1 cellular context compared by ENCODE assay signal in the genomic region with DNA sequence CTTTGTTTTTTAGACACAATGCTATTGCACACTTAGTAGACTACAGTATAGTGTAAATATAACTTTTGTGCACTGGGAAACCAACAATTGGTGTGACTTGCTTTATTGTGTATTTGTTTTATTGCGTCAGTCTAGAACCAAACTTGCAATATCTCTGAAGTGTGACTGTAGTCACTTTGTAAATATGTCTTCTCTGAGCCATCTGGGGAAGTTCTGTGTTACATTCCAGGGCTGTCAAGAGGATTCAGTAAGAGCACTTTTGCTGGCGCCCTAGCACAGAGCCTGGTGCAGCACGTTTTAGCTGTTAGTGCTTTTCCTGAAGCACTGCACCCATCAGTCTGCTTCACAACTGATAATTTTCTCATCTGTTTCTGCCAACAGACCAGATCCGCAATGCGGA.
TF ChIP-seq lines count a peak whose summit lies in the region.

No MANE protein-coding gene starts in this region.

TF ChIP-seq in HepG2, 621 proteins besides CTCF, POLR2A, EP300 and RAD21 (continued from another document and continues in another):
- TF ChIP-seq KAT2B (IDR thresholded peaks at IDR 0.05; ENCODE audit: borderline replicate concordance, low read depth, low read length) (no peak), TBP (CRISPR knock-in tag; IDR thresholded peaks at IDR 0.05) (no peak), ZNF484 (CRISPR knock-in tag; IDR thresholded peaks at IDR 0.05; ENCODE audit: borderline replicate concordance, low read depth) (no peak), ESRRA (CRISPR knock-in tag; IDR thresholded peaks at IDR 0.05; ENCODE audit: low read depth) (no peak), CREB1 (IDR thresholded peaks at IDR 0.05) (no peak), CREB1 (CRISPR knock-in tag; IDR thresholded peaks at IDR 0.05) (no peak), FOXP1 (IDR thresholded peaks at IDR 0.05) (no peak), FOXP1 (CRISPR knock-in tag; IDR thresholded peaks at IDR 0.05) (peak; percentile 61; the same call in 1 of the 2 replicates), LCORL (IDR thresholded peaks at IDR 0.05) (no peak), LCORL (CRISPR knock-in tag; IDR thresholded peaks at IDR 0.05) (no peak), MEIS2 (CRISPR knock-in tag; IDR thresholded peaks at IDR 0.05) (no peak), ZFP41 (CRISPR knock-in tag; IDR thresholded peaks at IDR 0.05; ENCODE audit: borderline replicate concordance) (no peak), ZFY (CRISPR knock-in tag; IDR thresholded peaks at IDR 0.05) (no peak), HOXA3 (CRISPR knock-in tag; IDR thresholded peaks at IDR 0.05) (no peak), PLRG1 (conservative IDR thresholded peaks at IDR 0.05) (no peak), SAP130 (CRISPR knock-in tag; IDR thresholded peaks at IDR 0.05; ENCODE audit: low read depth) (peak; percentile 73), ZBTB20 (CRISPR knock-in tag; IDR thresholded peaks at IDR 0.05; ENCODE audit: borderline replicate concordance, low read depth) (no peak), NFE2L2 (IDR thresholded peaks at IDR 0.05; ENCODE audit: low read length) (no peak), SMAD1 (CRISPR knock-in tag; IDR thresholded peaks at IDR 0.05; ENCODE audit: borderline replicate concordance, low read depth) (no peak), RARG (CRISPR knock-in tag; IDR thresholded peaks at IDR 0.05; ENCODE audit: low read depth) (no peak), TEAD2 (CRISPR knock-in tag; IDR thresholded peaks at IDR 0.05) (no peak), XBP1 (CRISPR knock-in tag; IDR thresholded peaks at IDR 0.05) (no peak)
- TF ChIP-seq, protein P1, sequence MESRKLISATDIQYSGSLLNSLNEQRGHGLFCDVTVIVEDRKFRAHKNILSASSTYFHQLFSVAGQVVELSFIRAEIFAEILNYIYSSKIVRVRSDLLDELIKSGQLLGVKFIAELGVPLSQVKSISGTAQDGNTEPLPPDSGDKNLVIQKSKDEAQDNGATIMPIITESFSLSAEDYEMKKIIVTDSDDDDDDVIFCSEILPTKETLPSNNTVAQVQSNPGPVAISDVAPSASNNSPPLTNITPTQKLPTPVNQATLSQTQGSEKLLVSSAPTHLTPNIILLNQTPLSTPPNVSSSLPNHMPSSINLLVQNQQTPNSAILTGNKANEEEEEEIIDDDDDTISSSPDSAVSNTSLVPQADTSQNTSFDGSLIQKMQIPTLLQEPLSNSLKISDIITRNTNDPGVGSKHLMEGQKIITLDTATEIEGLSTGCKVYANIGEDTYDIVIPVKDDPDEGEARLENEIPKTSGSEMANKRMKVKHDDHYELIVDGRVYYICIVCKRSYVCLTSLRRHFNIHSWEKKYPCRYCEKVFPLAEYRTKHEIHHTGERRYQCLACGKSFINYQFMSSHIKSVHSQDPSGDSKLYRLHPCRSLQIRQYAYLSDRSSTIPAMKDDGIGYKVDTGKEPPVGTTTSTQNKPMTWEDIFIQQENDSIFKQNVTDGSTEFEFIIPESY (CRISPR knock-in tag; IDR thresholded peaks at IDR 0.05): peak; percentile 38; the same call in 1 of the 2 replicates
- TF ChIP-seq, protein P2, sequence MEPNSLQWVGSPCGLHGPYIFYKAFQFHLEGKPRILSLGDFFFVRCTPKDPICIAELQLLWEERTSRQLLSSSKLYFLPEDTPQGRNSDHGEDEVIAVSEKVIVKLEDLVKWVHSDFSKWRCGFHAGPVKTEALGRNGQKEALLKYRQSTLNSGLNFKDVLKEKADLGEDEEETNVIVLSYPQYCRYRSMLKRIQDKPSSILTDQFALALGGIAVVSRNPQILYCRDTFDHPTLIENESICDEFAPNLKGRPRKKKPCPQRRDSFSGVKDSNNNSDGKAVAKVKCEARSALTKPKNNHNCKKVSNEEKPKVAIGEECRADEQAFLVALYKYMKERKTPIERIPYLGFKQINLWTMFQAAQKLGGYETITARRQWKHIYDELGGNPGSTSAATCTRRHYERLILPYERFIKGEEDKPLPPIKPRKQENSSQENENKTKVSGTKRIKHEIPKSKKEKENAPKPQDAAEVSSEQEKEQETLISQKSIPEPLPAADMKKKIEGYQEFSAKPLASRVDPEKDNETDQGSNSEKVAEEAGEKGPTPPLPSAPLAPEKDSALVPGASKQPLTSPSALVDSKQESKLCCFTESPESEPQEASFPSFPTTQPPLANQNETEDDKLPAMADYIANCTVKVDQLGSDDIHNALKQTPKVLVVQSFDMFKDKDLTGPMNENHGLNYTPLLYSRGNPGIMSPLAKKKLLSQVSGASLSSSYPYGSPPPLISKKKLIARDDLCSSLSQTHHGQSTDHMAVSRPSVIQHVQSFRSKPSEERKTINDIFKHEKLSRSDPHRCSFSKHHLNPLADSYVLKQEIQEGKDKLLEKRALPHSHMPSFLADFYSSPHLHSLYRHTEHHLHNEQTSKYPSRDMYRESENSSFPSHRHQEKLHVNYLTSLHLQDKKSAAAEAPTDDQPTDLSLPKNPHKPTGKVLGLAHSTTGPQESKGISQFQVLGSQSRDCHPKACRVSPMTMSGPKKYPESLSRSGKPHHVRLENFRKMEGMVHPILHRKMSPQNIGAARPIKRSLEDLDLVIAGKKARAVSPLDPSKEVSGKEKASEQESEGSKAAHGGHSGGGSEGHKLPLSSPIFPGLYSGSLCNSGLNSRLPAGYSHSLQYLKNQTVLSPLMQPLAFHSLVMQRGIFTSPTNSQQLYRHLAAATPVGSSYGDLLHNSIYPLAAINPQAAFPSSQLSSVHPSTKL (CRISPR knock-in tag; IDR thresholded peaks at IDR 0.05): peak; percentile 74
- TF ChIP-seq, protein P3, sequence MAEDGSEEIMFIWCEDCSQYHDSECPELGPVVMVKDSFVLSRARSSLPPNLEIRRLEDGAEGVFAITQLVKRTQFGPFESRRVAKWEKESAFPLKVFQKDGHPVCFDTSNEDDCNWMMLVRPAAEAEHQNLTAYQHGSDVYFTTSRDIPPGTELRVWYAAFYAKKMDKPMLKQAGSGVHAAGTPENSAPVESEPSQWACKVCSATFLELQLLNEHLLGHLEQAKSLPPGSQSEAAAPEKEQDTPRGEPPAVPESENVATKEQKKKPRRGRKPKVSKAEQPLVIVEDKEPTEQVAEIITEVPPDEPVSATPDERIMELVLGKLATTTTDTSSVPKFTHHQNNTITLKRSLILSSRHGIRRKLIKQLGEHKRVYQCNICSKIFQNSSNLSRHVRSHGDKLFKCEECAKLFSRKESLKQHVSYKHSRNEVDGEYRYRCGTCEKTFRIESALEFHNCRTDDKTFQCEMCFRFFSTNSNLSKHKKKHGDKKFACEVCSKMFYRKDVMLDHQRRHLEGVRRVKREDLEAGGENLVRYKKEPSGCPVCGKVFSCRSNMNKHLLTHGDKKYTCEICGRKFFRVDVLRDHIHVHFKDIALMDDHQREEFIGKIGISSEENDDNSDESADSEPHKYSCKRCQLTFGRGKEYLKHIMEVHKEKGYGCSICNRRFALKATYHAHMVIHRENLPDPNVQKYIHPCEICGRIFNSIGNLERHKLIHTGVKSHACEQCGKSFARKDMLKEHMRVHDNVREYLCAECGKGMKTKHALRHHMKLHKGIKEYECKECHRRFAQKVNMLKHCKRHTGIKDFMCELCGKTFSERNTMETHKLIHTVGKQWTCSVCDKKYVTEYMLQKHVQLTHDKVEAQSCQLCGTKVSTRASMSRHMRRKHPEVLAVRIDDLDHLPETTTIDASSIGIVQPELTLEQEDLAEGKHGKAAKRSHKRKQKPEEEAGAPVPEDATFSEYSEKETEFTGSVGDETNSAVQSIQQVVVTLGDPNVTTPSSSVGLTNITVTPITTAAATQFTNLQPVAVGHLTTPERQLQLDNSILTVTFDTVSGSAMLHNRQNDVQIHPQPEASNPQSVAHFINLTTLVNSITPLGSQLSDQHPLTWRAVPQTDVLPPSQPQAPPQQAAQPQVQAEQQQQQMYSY (CRISPR knock-in tag; IDR thresholded peaks at IDR 0.05): no peak
- TF ChIP-seq, protein P4, sequence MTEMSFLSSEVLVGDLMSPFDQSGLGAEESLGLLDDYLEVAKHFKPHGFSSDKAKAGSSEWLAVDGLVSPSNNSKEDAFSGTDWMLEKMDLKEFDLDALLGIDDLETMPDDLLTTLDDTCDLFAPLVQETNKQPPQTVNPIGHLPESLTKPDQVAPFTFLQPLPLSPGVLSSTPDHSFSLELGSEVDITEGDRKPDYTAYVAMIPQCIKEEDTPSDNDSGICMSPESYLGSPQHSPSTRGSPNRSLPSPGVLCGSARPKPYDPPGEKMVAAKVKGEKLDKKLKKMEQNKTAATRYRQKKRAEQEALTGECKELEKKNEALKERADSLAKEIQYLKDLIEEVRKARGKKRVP (CRISPR knock-in tag; IDR thresholded peaks at IDR 0.05): peak in 1 of 2 experiments; percentile 93; a peak in 2 of 4 replicates
- TF ChIP-seq, protein P5, sequence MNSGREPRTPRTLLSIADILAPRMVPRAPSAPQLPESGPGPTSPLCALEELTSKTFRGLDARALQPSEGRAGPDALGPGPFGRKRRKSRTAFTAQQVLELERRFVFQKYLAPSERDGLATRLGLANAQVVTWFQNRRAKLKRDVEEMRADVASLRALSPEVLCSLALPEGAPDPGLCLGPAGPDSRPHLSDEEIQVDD (CRISPR knock-in tag; IDR thresholded peaks at IDR 0.05; ENCODE audit: borderline replicate concordance): no peak
- TF ChIP-seq, protein P6, sequence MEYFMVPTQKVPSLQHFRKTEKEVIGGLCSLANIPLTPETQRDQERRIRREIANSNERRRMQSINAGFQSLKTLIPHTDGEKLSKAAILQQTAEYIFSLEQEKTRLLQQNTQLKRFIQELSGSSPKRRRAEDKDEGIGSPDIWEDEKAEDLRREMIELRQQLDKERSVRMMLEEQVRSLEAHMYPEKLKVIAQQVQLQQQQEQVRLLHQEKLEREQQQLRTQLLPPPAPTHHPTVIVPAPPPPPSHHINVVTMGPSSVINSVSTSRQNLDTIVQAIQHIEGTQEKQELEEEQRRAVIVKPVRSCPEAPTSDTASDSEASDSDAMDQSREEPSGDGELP (IDR thresholded peaks at IDR 0.05; ENCODE audit: borderline replicate concordance, low read depth): peak; percentile 23; the same call in 1 of the 2 replicates
- TF ChIP-seq, protein P7, sequence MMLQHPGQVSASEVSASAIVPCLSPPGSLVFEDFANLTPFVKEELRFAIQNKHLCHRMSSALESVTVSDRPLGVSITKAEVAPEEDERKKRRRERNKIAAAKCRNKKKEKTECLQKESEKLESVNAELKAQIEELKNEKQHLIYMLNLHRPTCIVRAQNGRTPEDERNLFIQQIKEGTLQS (CRISPR knock-in tag; IDR thresholded peaks at IDR 0.05): peak; percentile 27; the same call in 1 of the 2 replicates
- TF ChIP-seq, protein P8, sequence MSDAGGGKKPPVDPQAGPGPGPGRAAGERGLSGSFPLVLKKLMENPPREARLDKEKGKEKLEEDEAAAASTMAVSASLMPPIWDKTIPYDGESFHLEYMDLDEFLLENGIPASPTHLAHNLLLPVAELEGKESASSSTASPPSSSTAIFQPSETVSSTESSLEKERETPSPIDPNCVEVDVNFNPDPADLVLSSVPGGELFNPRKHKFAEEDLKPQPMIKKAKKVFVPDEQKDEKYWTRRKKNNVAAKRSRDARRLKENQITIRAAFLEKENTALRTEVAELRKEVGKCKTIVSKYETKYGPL (CRISPR knock-in tag; IDR thresholded peaks at IDR 0.05): no peak
- TF ChIP-seq, protein P9, sequence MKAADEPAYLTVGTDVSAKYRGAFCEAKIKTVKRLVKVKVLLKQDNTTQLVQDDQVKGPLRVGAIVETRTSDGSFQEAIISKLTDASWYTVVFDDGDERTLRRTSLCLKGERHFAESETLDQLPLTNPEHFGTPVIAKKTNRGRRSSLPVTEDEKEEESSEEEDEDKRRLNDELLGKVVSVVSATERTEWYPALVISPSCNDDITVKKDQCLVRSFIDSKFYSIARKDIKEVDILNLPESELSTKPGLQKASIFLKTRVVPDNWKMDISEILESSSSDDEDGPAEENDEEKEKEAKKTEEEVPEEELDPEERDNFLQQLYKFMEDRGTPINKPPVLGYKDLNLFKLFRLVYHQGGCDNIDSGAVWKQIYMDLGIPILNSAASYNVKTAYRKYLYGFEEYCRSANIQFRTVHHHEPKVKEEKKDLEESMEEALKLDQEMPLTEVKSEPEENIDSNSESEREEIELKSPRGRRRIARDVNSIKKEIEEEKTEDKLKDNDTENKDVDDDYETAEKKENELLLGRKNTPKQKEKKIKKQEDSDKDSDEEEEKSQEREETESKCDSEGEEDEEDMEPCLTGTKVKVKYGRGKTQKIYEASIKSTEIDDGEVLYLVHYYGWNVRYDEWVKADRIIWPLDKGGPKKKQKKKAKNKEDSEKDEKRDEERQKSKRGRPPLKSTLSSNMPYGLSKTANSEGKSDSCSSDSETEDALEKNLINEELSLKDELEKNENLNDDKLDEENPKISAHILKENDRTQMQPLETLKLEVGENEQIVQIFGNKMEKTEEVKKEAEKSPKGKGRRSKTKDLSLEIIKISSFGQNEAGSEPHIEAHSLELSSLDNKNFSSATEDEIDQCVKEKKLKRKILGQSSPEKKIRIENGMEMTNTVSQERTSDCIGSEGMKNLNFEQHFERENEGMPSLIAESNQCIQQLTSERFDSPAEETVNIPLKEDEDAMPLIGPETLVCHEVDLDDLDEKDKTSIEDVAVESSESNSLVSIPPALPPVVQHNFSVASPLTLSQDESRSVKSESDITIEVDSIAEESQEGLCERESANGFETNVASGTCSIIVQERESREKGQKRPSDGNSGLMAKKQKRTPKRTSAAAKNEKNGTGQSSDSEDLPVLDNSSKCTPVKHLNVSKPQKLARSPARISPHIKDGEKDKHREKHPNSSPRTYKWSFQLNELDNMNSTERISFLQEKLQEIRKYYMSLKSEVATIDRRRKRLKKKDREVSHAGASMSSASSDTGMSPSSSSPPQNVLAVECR (CRISPR knock-in tag; IDR thresholded peaks at IDR 0.05; ENCODE audit: borderline replicate concordance): no peak
- TF ChIP-seq, protein P10, sequence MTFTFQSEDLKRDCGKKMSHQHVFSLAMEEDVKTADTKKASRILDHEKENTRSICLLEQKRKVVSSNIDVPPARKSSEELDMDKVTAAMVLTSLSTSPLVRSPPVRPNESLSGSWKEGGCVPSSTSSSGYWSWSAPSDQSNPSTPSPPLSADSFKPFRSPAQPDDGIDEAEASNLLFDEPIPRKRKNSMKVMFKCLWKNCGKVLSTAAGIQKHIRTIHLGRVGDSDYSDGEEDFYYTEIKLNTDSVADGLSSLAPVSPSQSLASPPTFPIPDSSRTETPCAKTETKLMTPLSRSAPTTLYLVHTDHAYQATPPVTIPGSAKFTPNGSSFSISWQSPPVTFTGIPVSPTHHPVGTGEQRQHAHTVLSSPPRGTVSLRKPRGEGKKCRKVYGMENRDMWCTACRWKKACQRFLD (CRISPR knock-in tag; IDR thresholded peaks at IDR 0.05; ENCODE audit: borderline replicate concordance): no peak
- TF ChIP-seq, protein P11, sequence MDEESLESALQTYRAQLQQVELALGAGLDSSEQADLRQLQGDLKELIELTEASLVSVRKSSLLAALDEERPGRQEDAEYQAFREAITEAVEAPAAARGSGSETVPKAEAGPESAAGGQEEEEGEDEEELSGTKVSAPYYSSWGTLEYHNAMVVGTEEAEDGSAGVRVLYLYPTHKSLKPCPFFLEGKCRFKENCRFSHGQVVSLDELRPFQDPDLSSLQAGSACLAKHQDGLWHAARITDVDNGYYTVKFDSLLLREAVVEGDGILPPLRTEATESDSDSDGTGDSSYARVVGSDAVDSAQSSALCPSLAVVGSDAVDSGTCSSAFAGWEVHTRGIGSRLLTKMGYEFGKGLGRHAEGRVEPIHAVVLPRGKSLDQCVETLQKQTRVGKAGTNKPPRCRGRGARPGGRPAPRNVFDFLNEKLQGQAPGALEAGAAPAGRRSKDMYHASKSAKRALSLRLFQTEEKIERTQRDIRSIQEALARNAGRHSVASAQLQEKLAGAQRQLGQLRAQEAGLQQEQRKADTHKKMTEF (CRISPR knock-in tag; IDR thresholded peaks at IDR 0.05): peak; percentile 59; the same call in 1 of the 2 replicates
